ENCODE assay signal across 16 cellular contexts in genomic region chr1:111599781-111600180, GRCh38. TPM values are rescaled to one million over a fixed set of nuclear protein-coding genes. Genes with fewer than 3 reads are reported as not detected.
DNase-seq lines count a peak whose midpoint lies in the region; ATAC-seq and TF ChIP-seq lines count a peak whose summit lies in the region.
"Had no signal": no experiment of that assay in that cellular context is flagged by ENCODE, and none has a peak within 500 bp of the region (broad histone marks: within the 10 kb centered on the region; RNA-seq: fewer than 3 reads in every experiment).

No MANE protein-coding gene starts in this region.

- H3K36me3 ChIP-seq in CD8-positive, alpha-beta memory T cell (ENCODE audit: insufficient read depth, low read length), result no peaks in the 10 kb centered on the region
- no peaks in the 10 kb centered on the region for H3K36me3 ChIP-seq in HEK293 (ENCODE audit: control insufficient read depth in 2 of 2, insufficient read depth in 1 of 2, low read length in 2 of 2)
- no peaks in the 10 kb centered on the region for H3K36me3 ChIP-seq in muscle layer of colon (ENCODE audit: insufficient read depth, low read length)
- H3K36me3 ChIP-seq in prostate gland, result no peaks in the 10 kb centered on the region
- H3K36me3 ChIP-seq: uterus had no signal

- no peaks in the 10 kb centered on the region for H3K27me3 Mint-ChIP-seq in CD8-positive, alpha-beta memory T cell
- H3K27me3 Mint-ChIP-seq in activated CD8-positive, alpha-beta T cell treated with anti-CD3 and anti-CD28 coated beads for 36 hours, result no peaks in the 10 kb centered on the region

- H3K9ac ChIP-seq in muscle layer of colon (ENCODE audit: low read length), result no peak overlapping the region

- TF ChIP-seq CTCF in HEK293 (tag by site-specific recombination; IDR thresholded peaks at IDR 0.05) (no peak), prostate gland (IDR thresholded peaks at IDR 0.05) (no peak)
- no peak for TF ChIP-seq CTCF in activated CD8-positive, alpha-beta T cell treated with anti-CD3 and anti-CD28 coated beads for 36 hours (IDR thresholded peaks at IDR 0.05)

- 84% methylated on average over 6 of the region's 6 CpGs for WGBS in prostate gland

- H3K9me3 ChIP-seq in CD8-positive, alpha-beta memory T cell (ENCODE audit: low read length), result no peaks in the 10 kb centered on the region
- no peaks in the 10 kb centered on the region for H3K9me3 ChIP-seq in HEK293 (ENCODE audit: control insufficient read depth, insufficient read depth, low read depth, low read length)
- H3K9me3 ChIP-seq in muscle layer of colon (ENCODE audit: low read length), result no peaks in the 10 kb centered on the region
- no peaks in the 10 kb centered on the region for H3K9me3 ChIP-seq in prostate gland
- H3K9me3 ChIP-seq: psoas muscle, uterus had no signal

- peak overlapping the region in 5 of 7 donors; percentile 44 to 62 (median 51) for H3K4me3 Mint-ChIP-seq in CD8-positive, alpha-beta memory T cell
- no peak overlapping the region for H3K4me3 Mint-ChIP-seq in activated CD8-positive, alpha-beta T cell treated with anti-CD3 and anti-CD28 coated beads for 36 hours

- peaks cover 94% of the 10 kb centered on the region for H3K4me1 ChIP-seq in CD8-positive, alpha-beta memory T cell (ENCODE audit: insufficient read depth, low read length)
- no peaks in the 10 kb centered on the region for H3K4me1 ChIP-seq in HEK293 (ENCODE audit: control insufficient read depth, insufficient read depth, low read length)
- peaks cover 71% of the 10 kb centered on the region for H3K4me1 ChIP-seq in muscle layer of colon (ENCODE audit: insufficient read depth, low read length)
- no peaks in the 10 kb centered on the region for H3K4me1 ChIP-seq in prostate gland (replicated peaks)
- H3K4me1 ChIP-seq: psoas muscle, uterus had no signal

- no peak overlapping the region for H3K27ac ChIP-seq in CD8-positive, alpha-beta memory T cell (ENCODE audit: low read depth, low read length)
- H3K27ac ChIP-seq in HEK293 (ENCODE audit: extremely low read depth, low read depth, low read length) (no peak overlapping the region), muscle layer of colon (ENCODE audit: low read depth, low read length) (peak overlapping the region; percentile 4), prostate gland (no peak overlapping the region)
- H3K27ac ChIP-seq: C4-2B, psoas muscle, uterus had no signal

- ATAC-seq in activated CD8-positive, alpha-beta T cell treated with anti-CD3 and anti-CD28 coated beads for 36 hours, result no peak
- ATAC-seq: Panc1, psoas muscle had no signal

- no peaks in the 10 kb centered on the region for H3K9me3 Mint-ChIP-seq in CD8-positive, alpha-beta memory T cell
- H3K9me3 Mint-ChIP-seq in activated CD8-positive, alpha-beta T cell treated with anti-CD3 and anti-CD28 coated beads for 36 hours, result no peaks in the 10 kb centered on the region

- H3K36me3 Mint-ChIP-seq in CD8-positive, alpha-beta memory T cell, result peaks cover 0 to 3% (median 2%) of the 10 kb centered on the region in 3 donors
- H3K36me3 Mint-ChIP-seq in activated CD8-positive, alpha-beta T cell treated with anti-CD3 and anti-CD28 coated beads for 36 hours (ENCODE audit: low read depth), result peaks cover 10% of the 10 kb centered on the region

- no peak for DNase-seq in CD8-positive, alpha-beta memory T cell
- DNase-seq in activated CD8-positive, alpha-beta T cell treated with anti-CD3 and anti-CD28 coated beads for 36 hours, result peak; percentile 48
- no peak for DNase-seq in CD1c-positive myeloid dendritic cell (ENCODE audit: extremely low spot score)
- DNase-seq in hepatic stellate cell (ENCODE audit: low spot score), result no peak
- DNase-seq in prostate gland (ENCODE audit: low spot score), result no peak
- DNase-seq: amygdala, glutamatergic neuron, HCEC 1CT, NCI-H187 treated with DMSO at 0.1 percent for 48 hours, NCI-H526, psoas muscle, uterus had no signal

- H3K27me3 ChIP-seq in CD8-positive, alpha-beta memory T cell (ENCODE audit: insufficient read depth, low read length, poor library complexity, severe bottlenecking), result no peaks in the 10 kb centered on the region
- no peaks in the 10 kb centered on the region for H3K27me3 ChIP-seq in muscle layer of colon (ENCODE audit: control insufficient read depth in 1 of 2, insufficient read depth in 2 of 2, low read length in 2 of 2)
- no peaks in the 10 kb centered on the region for H3K27me3 ChIP-seq in prostate gland (replicated peaks; ENCODE audit: insufficient read depth)
- H3K27me3 ChIP-seq: uterus had no signal

- CTCF ChIA-PET in CD8-positive, alpha-beta memory T cell (lab: Charles Lee), result interaction anchor here (1.3 to 3.4 kb wide), 5 partner anchors 20 to 92 kb away, joined by 3 to 17 read pairs (median 4); partner anchors contain the start of gene RAP1A
- CTCF ChIA-PET in HEK293 (lab: Yijun Ruan, JAX), result interaction anchor here (1.4 kb wide), 1 partner anchor 91 kb away, joined by 3 read pairs; no protein-coding TSS in a partner anchor
- CTCF ChIA-PET in activated CD8-positive, alpha-beta T cell treated with anti-CD3 and anti-CD28 coated beads for 36 hours (lab: Charles Lee), result interaction anchor here (1.8 to 7.4 kb wide), 6 partner anchors 9 to 92 kb away, joined by 5 to 77 read pairs (median 11); partner anchors contain the start of gene RAP1A

- no peak overlapping the region for H3K4me3 ChIP-seq in CD8-positive, alpha-beta memory T cell (ENCODE audit: low read length)
- H3K4me3 ChIP-seq in HEK293 (ENCODE audit: low read depth, low read length) (no peak overlapping the region), muscle layer of colon (ENCODE audit: low read depth in 1 of 2, low read length in 2 of 2) (no peak overlapping the region), prostate gland (no peak overlapping the region)
- H3K4me3 ChIP-seq: psoas muscle, uterus had no signal

- H3K27ac Mint-ChIP-seq in CD8-positive, alpha-beta memory T cell, result peak overlapping the region in 7 of 8 donors; percentile 29 to 90 (median 85)
- peak overlapping the region; percentile 94 for H3K27ac Mint-ChIP-seq in activated CD8-positive, alpha-beta T cell treated with anti-CD3 and anti-CD28 coated beads for 36 hours

- peaks cover 96 to 100% (median 97%) of the 10 kb centered on the region in 3 donors for H3K4me1 Mint-ChIP-seq in CD8-positive, alpha-beta memory T cell
- peaks cover 96% of the 10 kb centered on the region for H3K4me1 Mint-ChIP-seq in activated CD8-positive, alpha-beta T cell treated with anti-CD3 and anti-CD28 coated beads for 36 hours (ENCODE audit: low read depth)

- POLR2A ChIA-PET in CD8-positive, alpha-beta memory T cell (lab: Charles Lee), result no interaction called here
- POLR2A ChIA-PET in HEK293 (lab: Yijun Ruan, JAX), result no interaction called here
- POLR2A ChIA-PET in activated CD8-positive, alpha-beta T cell treated with anti-CD3 and anti-CD28 coated beads for 36 hours (lab: Charles Lee), result interaction anchor here (0.6 to 9.9 kb wide), 7 partner anchors 6 to 151 kb away, joined by 3 to 176 read pairs (median 11); partner anchors contain the start of genes ATP5PB, RAP1A and WDR77

- intact Hi-C loops in activated CD8-positive, alpha-beta T cell treated with anti-CD3 and anti-CD28 coated beads for 36 hours (cut with micrococcal nuclease), result loop anchor here (5.0 kb wide), 1 partner anchor 382 kb away; no protein-coding TSS in a partner anchor
- intact Hi-C loops in prostate gland (cut with DNase I), result no loop called here

- TF ChIP-seq POLR2A in prostate gland (IDR thresholded peaks at IDR 0.05), result no peak

TF ChIP-seq in HEK293, 187 proteins besides CTCF, POLR2A, EP300 and RAD21:
- TF ChIP-seq ZFHX2 (tag by site-specific recombination; conservative IDR thresholded peaks at IDR 0.05) (peak; percentile 72; the same call in 1 of the 2 replicates), EGR2 (tag by site-specific recombination; IDR thresholded peaks at IDR 0.05; ENCODE audit: low read depth) (0 out of 2 replicates have a peak, but pooled peaks have one; percentile 31), ZNF391 (tag by site-specific recombination; IDR thresholded peaks at IDR 0.05; ENCODE audit: borderline replicate concordance, low read depth) (no peak)

RNA-seq across cellular contexts. Expression of gene RAP1A, which starts 19.8 kb away (rescaled TPM):
- 100 to 1,000 TPM; 252 to 256 TPM for total RNA-seq in CD8-positive, alpha-beta memory T cell
- polyA plus RNA-seq in CD8-positive, alpha-beta memory T cell, result 60.8 TPM
- 100 to 1,000 TPM; 197 to 198 TPM for total RNA-seq in activated CD8-positive, alpha-beta T cell treated with anti-CD3 and anti-CD28 coated beads for 36 hours
- 10 to 100 TPM; 31.4 to 39.1 TPM for total RNA-seq in prostate gland

Comparison
In these comparisons a context has a peak if more than half of its experiments do, and no peak if none do; other contexts are left out.
1. RNA of gene RAP1A, which starts 19.8 kb away (total RNA-seq): 252 to 256 TPM in CD8-positive, alpha-beta memory T cell and 197 to 198 TPM in activated CD8-positive, alpha-beta T cell treated with anti-CD3 and anti-CD28 coated beads for 36 hours; 31.4 to 39.1 TPM in prostate gland; every median in the first group is over 4 times any median in the second.